21 cellular contexts compared by ENCODE assay signal in genomic region chr3:159797771-159798170, GRCh38. TPM values are rescaled to one million over a fixed set of nuclear protein-coding genes. Genes with fewer than 3 reads are reported as not detected.
A peak's percentile ranks its signal among the peaks of the same experiment; 100 is the strongest.
DNase-seq lines count a peak whose midpoint lies in the region; ATAC-seq and TF ChIP-seq lines count a peak whose summit lies in the region.
"Had no signal": no experiment of that assay in that cellular context is flagged by ENCODE, and none has a peak within 500 bp of the region (broad histone marks: within the 10 kb centered on the region; RNA-seq: fewer than 3 reads in every experiment).

No MANE protein-coding gene starts in this region.

- H3K27me3 ChIP-seq in muscle layer of duodenum (ENCODE audit: low read depth, low read length) (no peaks in the 10 kb centered on the region), thoracic aorta (replicated peaks; ENCODE audit: insufficient read depth) (no peaks in the 10 kb centered on the region)

- H3K4me1 ChIP-seq in muscle layer of duodenum (ENCODE audit: control insufficient read depth in 1 of 2, insufficient read depth in 2 of 2, low read length in 2 of 2) (peaks cover 0 to 7% of the 10 kb centered on the region in 2 donors), thoracic aorta (ENCODE audit: control insufficient read depth in 1 of 2, low read depth in 2 of 2) (peaks cover 64 to 96% of the 10 kb centered on the region in 2 donors)

- H3K9me3 Mint-ChIP-seq in activated CD4-positive, alpha-beta T cell treated with anti-CD3 and anti-CD28 coated beads for 36 hours (ENCODE audit: low read depth), result no peaks in the 10 kb centered on the region
- no peaks in the 10 kb centered on the region for H3K9me3 Mint-ChIP-seq in endothelial cell (ENCODE audit: unreplicated experiment)
- H3K9me3 Mint-ChIP-seq in activated CD4-positive, alpha-beta memory T cell treated with anti-CD3 and anti-CD28 coated beads for 36 hours, result no peaks in the 10 kb centered on the region
- H3K9me3 Mint-ChIP-seq: activated CD4-positive, alpha-beta memory T cell treated with anti-CD3 and anti-CD28 coated beads, Interleukin-2, amount 10 ng/mL, durations not matched to agents 7 days and 5 days; activated naive CD4-positive, alpha-beta T cell treated with anti-CD3 and anti-CD28 coated beads, Interleukin-2, amount 10 ng/mL, durations not matched to agents 7 days and 5 days; activated T-cell treated with anti-CD3 and anti-CD28 coated beads, Interleukin-2, amount 50 U/mL, for 4 hours had no signal

- no peaks in the 10 kb centered on the region for H3K36me3 Mint-ChIP-seq in activated CD4-positive, alpha-beta T cell treated with anti-CD3 and anti-CD28 coated beads for 36 hours (ENCODE audit: low read depth)
- peaks cover 3% of the 10 kb centered on the region for H3K36me3 Mint-ChIP-seq in endothelial cell (ENCODE audit: low read depth, unreplicated experiment)
- no peaks in the 10 kb centered on the region for H3K36me3 Mint-ChIP-seq in activated CD4-positive, alpha-beta memory T cell treated with anti-CD3 and anti-CD28 coated beads for 36 hours
- H3K36me3 Mint-ChIP-seq: activated naive CD4-positive, alpha-beta T cell treated with anti-CD3 and anti-CD28 coated beads, Interleukin-2, amount 10 ng/mL, durations not matched to agents 7 days and 5 days had no signal

- H3K4me3 Mint-ChIP-seq in activated CD4-positive, alpha-beta T cell treated with anti-CD3 and anti-CD28 coated beads for 36 hours, result no peak overlapping the region
- H3K4me3 Mint-ChIP-seq in endothelial cell (ENCODE audit: unreplicated experiment), result no peak overlapping the region
- H3K4me3 Mint-ChIP-seq in activated CD4-positive, alpha-beta memory T cell treated with anti-CD3 and anti-CD28 coated beads for 36 hours, result no peak overlapping the region
- H3K4me3 Mint-ChIP-seq: activated CD4-positive, alpha-beta memory T cell treated with anti-CD3 and anti-CD28 coated beads, Interleukin-2, amount 10 ng/mL, durations not matched to agents 7 days and 5 days; activated naive CD4-positive, alpha-beta T cell treated with anti-CD3 and anti-CD28 coated beads, Interleukin-2, amount 10 ng/mL, durations not matched to agents 7 days and 5 days; activated T-cell treated with anti-CD3 and anti-CD28 coated beads, Interleukin-2, amount 50 U/mL, for 4 hours had no signal

- peak; percentile 12 for ATAC-seq in activated CD4-positive, alpha-beta T cell treated with anti-CD3 and anti-CD28 coated beads for 36 hours
- ATAC-seq in thoracic aorta (ENCODE audit: insufficient number of reproducible peaks, low FRiP score, low read depth), result no peak
- no peak for ATAC-seq in GM19455 (IDR thresholded peaks at IDR 0.05; ENCODE audit: unreplicated experiment)
- ATAC-seq: activated T-cell treated with anti-CD3 and anti-CD28 coated beads, Interleukin-2, amount 50 U/mL, for 4 hours; HCT116; right cardiac atrium had no signal

- no peak for DNase-seq in activated CD4-positive, alpha-beta T cell treated with anti-CD3 and anti-CD28 coated beads for 36 hours
- no peak for DNase-seq in activated CD4-positive, alpha-beta T cell treated with anti-CD3 and anti-CD28 coated beads, Interleukin-2, amount 50 U/mL, for 1 hour
- DNase-seq in endothelial cell (ENCODE audit: low spot score), result no peak
- DNase-seq in thoracic aorta (ENCODE audit: low spot score), result no peak
- DNase-seq in activated CD4-positive, alpha-beta memory T cell treated with anti-CD3 and anti-CD28 coated beads for 36 hours, result no peak
- DNase-seq in DMS153 treated with DMSO at 0.1 percent for 48 hours (lab: John Stamatoyannopoulos, UW; ENCODE audit: unreplicated experiment), result no peak
- DNase-seq: 8988T; activated CD4-positive, alpha-beta memory T cell treated with anti-CD3 and anti-CD28 coated beads, Interleukin-2, amount 10 ng/mL, durations not matched to agents 7 days and 5 days; activated naive CD4-positive, alpha-beta T cell treated with anti-CD3 and anti-CD28 coated beads, Interleukin-2, amount 10 ng/mL, durations not matched to agents 7 days and 5 days; activated T-cell treated with anti-CD3 and anti-CD28 coated beads, Interleukin-2, amount 50 U/mL, for 4 hours; NCI-H1048; NCI-H2081 treated with DMSO at 0.1 percent for 48 hours; NCI-H524; right cardiac atrium; SIG-M5 had no signal

- H3K27me3 Mint-ChIP-seq in activated CD4-positive, alpha-beta T cell treated with anti-CD3 and anti-CD28 coated beads for 36 hours, result peaks cover 13% of the 10 kb centered on the region
- peaks cover 2% of the 10 kb centered on the region for H3K27me3 Mint-ChIP-seq in endothelial cell (ENCODE audit: unreplicated experiment)
- peaks cover 2% of the 10 kb centered on the region for H3K27me3 Mint-ChIP-seq in activated CD4-positive, alpha-beta memory T cell treated with anti-CD3 and anti-CD28 coated beads for 36 hours

- H3K4me3 ChIP-seq in muscle layer of duodenum (ENCODE audit: low read depth in 1 of 2, low read length in 2 of 2), result no peak overlapping the region
- no peak overlapping the region for H3K4me3 ChIP-seq in thoracic aorta

- H3K4me1 Mint-ChIP-seq in activated CD4-positive, alpha-beta T cell treated with anti-CD3 and anti-CD28 coated beads for 36 hours, result peaks cover 3% of the 10 kb centered on the region
- H3K4me1 Mint-ChIP-seq in endothelial cell (ENCODE audit: unreplicated experiment), result peaks cover 24% of the 10 kb centered on the region
- H3K4me1 Mint-ChIP-seq in activated CD4-positive, alpha-beta memory T cell treated with anti-CD3 and anti-CD28 coated beads for 36 hours (ENCODE audit: low read depth), result no peaks in the 10 kb centered on the region
- H3K4me1 Mint-ChIP-seq: activated CD4-positive, alpha-beta memory T cell treated with anti-CD3 and anti-CD28 coated beads, Interleukin-2, amount 10 ng/mL, durations not matched to agents 7 days and 5 days; activated naive CD4-positive, alpha-beta T cell treated with anti-CD3 and anti-CD28 coated beads, Interleukin-2, amount 10 ng/mL, durations not matched to agents 7 days and 5 days had no signal

- no peak overlapping the region for H3K27ac Mint-ChIP-seq in activated CD4-positive, alpha-beta T cell treated with anti-CD3 and anti-CD28 coated beads for 36 hours
- peak overlapping the region; percentile 21 for H3K27ac Mint-ChIP-seq in endothelial cell (ENCODE audit: unreplicated experiment)
- no peak overlapping the region for H3K27ac Mint-ChIP-seq in activated CD4-positive, alpha-beta memory T cell treated with anti-CD3 and anti-CD28 coated beads for 36 hours
- H3K27ac Mint-ChIP-seq: activated CD4-positive, alpha-beta memory T cell treated with anti-CD3 and anti-CD28 coated beads, Interleukin-2, amount 10 ng/mL, durations not matched to agents 7 days and 5 days; activated naive CD4-positive, alpha-beta T cell treated with anti-CD3 and anti-CD28 coated beads, Interleukin-2, amount 10 ng/mL, durations not matched to agents 7 days and 5 days had no signal

- CTCF ChIA-PET in activated CD4-positive, alpha-beta T cell treated with anti-CD3 and anti-CD28 coated beads for 36 hours (lab: Charles Lee), result interaction anchor here (0.6 kb wide), 1 partner anchor 11 kb away, joined by 3 read pairs; no protein-coding TSS in a partner anchor
- CTCF ChIA-PET in activated CD4-positive, alpha-beta memory T cell treated with anti-CD3 and anti-CD28 coated beads for 36 hours (lab: Charles Lee), result interaction anchor here (0.7 to 1.5 kb wide), 3 partner anchors 14 to 191 kb away, joined by 3 read pairs; partner anchors contain the start of gene IL12A

- peak overlapping the region; percentile 66 for H3K27ac ChIP-seq in muscle layer of duodenum (ENCODE audit: low read length)
- peak overlapping the region; percentile 55 to 87 for H3K27ac ChIP-seq in thoracic aorta
- H3K27ac ChIP-seq: KMS-11, VCaP had no signal

- intact Hi-C loops in activated CD4-positive, alpha-beta T cell treated with anti-CD3 and anti-CD28 coated beads for 36 hours (cut with DNase I, micrococcal nuclease), result no loop called here
- intact Hi-C loops in activated CD4-positive, alpha-beta memory T cell treated with anti-CD3 and anti-CD28 coated beads for 36 hours (cut with micrococcal nuclease), result no loop called here

- H3K36me3 ChIP-seq in muscle layer of duodenum (ENCODE audit: control insufficient read depth in 1 of 2, insufficient read depth in 2 of 2, low read length in 2 of 2), result peaks cover 0 to 7% of the 10 kb centered on the region in 2 donors
- no peaks in the 10 kb centered on the region for H3K36me3 ChIP-seq in thoracic aorta

- POLR2A ChIA-PET in activated CD4-positive, alpha-beta T cell treated with anti-CD3 and anti-CD28 coated beads for 36 hours (lab: Charles Lee), result no interaction called here
- POLR2A ChIA-PET in activated CD4-positive, alpha-beta memory T cell treated with anti-CD3 and anti-CD28 coated beads for 36 hours (lab: Charles Lee), result no interaction called here

- H3K9me3 ChIP-seq in muscle layer of duodenum (ENCODE audit: control insufficient read depth in 1 of 2, low read length in 2 of 2) (no peaks in the 10 kb centered on the region), thoracic aorta (no peaks in the 10 kb centered on the region)

- TF ChIP-seq CTCF in endothelial cell (IDR thresholded peaks at IDR 0.05; ENCODE audit: unreplicated experiment) (no peak), thoracic aorta (IDR thresholded peaks at IDR 0.05) (no peak)

RNA-seq across cellular contexts. Expression of gene SCHIP1, which starts 41.9 kb away (rescaled TPM):
- total RNA-seq in activated CD4-positive, alpha-beta T cell treated with anti-CD3 and anti-CD28 coated beads for 36 hours, result not detected
- 102 TPM for total RNA-seq in endothelial cell (ENCODE audit: unreplicated experiment)
- total RNA-seq in thoracic aorta, result 10 to 100 TPM; 13.4 to 15.1 TPM
- under 1 TPM in 1 of 2 experiments, not detected in 1; 0.43 TPM for total RNA-seq in activated CD4-positive, alpha-beta memory T cell treated with anti-CD3 and anti-CD28 coated beads for 36 hours
- total RNA-seq: activated T-cell treated with anti-CD3 and anti-CD28 coated beads, Interleukin-2, amount 50 U/mL, for 4 hours; T-helper 1 cell treated with Interleukin-12 subunit alpha and Interleukin-12 subunit beta and Interleukin-4 antibody, amounts not matched to agents 30 ng/mL and 1 ng/mL, for 36 hours had no signal

Comparison
In these comparisons a context has a peak if more than half of its experiments do, and no peak if none do; other contexts are left out.
1. RNA of gene SCHIP1, which starts 41.9 kb away (total RNA-seq): 102 TPM in endothelial cell (single experiment) and 13.4 to 15.1 TPM in thoracic aorta; 0.43 TPM in activated CD4-positive, alpha-beta memory T cell treated with anti-CD3 and anti-CD28 coated beads for 36 hours and not detected in activated CD4-positive, alpha-beta T cell treated with anti-CD3 and anti-CD28 coated beads for 36 hours; every median in the first group is over 10 times any median in the second.